ENCODE assay signal across 18 cellular contexts in genomic region chr2:46634905-46635304, GRCh38. TPM values are rescaled to one million over a fixed set of nuclear protein-coding genes. Genes with fewer than 3 reads are reported as not detected.
A peak's percentile ranks its signal among the peaks of the same experiment; 100 is the strongest.
DNase-seq lines count a peak whose midpoint lies in the region; ATAC-seq, FAIRE-seq and TF ChIP-seq lines count a peak whose summit lies in the region.
"Had no signal": no experiment of that assay in that cellular context is flagged by ENCODE, and none has a peak within 500 bp of the region (broad histone marks: within the 10 kb centered on the region; RNA-seq: fewer than 3 reads in every experiment).

No MANE protein-coding gene starts in this region.

- CTCF ChIA-PET in K562 (lab: Yijun Ruan, JAX; ENCODE audit: low intra/inter-chr PET ratio), result no interaction called here

- POLR2A ChIA-PET in K562 (lab: Yijun Ruan, JAX), result interaction anchor here (3.5 kb wide), 1 partner anchor 11 kb away, joined by 11 read pairs; no protein-coding TSS in a partner anchor

- intact Hi-C loops in K562 (cut with micrococcal nuclease) (loop anchor here (5.0 kb wide), 2 partner anchors 252 to 687 kb away; no protein-coding TSS in a partner anchor), gastrocnemius medialis (cut with DNase I; ENCODE audit: low total_unique reads) (no loop called here)

- no peak for TF ChIP-seq POLR2A in K562 (conservative IDR thresholded peaks at IDR 0.05)
- no peak for TF ChIP-seq POLR2A in gastrocnemius medialis (IDR thresholded peaks at IDR 0.05)

- peaks cover 8% of the 10 kb centered on the region for H3K4me1 Mint-ChIP-seq in progenitor cell of endocrine pancreas (ENCODE audit: low read depth)

- peak overlapping the region; percentile 34 for H3K27ac Mint-ChIP-seq in progenitor cell of endocrine pancreas

- no peaks in the 10 kb centered on the region for H4K20me1 ChIP-seq in K562 (replicated peaks; ENCODE audit: control insufficient read depth, insufficient read depth, low read length)

- no peaks in the 10 kb centered on the region for H3K9me1 ChIP-seq in K562 (ENCODE audit: control insufficient read depth, insufficient read depth, low read length)

- H3K9ac ChIP-seq in K562 (ENCODE audit: insufficient read depth in 1 of 2, low read depth in 2 of 2, low read length in 2 of 2), result no peak overlapping the region
- H3K9ac ChIP-seq: KMS-11, parathyroid adenoma had no signal

- no peak overlapping the region for H3K4me2 ChIP-seq in K562 (ENCODE audit: insufficient read depth, low read length)
- H3K4me2 ChIP-seq: KMS-11 had no signal

- FAIRE-seq in K562 (lab: Jason Lieb, UNC), result no peak
- FAIRE-seq: kidney had no signal

- no peak overlapping the region for H3K4me3 Mint-ChIP-seq in progenitor cell of endocrine pancreas (ENCODE audit: low read depth)

- H3K4me1 ChIP-seq in K562 (replicated peaks in 1 of 2; ENCODE audit: control insufficient read depth in 2 of 2, insufficient read depth in 2 of 2, low read length in 2 of 2), result no peaks in the 10 kb centered on the region
- H3K4me1 ChIP-seq in gastrocnemius medialis, result no peaks in the 10 kb centered on the region
- H3K4me1 ChIP-seq: parathyroid adenoma had no signal

- H3K9me3 ChIP-seq in K562 (replicated peaks; ENCODE audit: control insufficient read depth, insufficient read depth, low read depth, low read length) (no peaks in the 10 kb centered on the region), gastrocnemius medialis (no peaks in the 10 kb centered on the region)

- no peaks in the 10 kb centered on the region for H3K27me3 Mint-ChIP-seq in progenitor cell of endocrine pancreas

- no peak overlapping the region for H3K27ac ChIP-seq in K562 (ENCODE audit: extremely low read depth, low read depth, low read length)
- no peak overlapping the region for H3K27ac ChIP-seq in gastrocnemius medialis
- H3K27ac ChIP-seq: dorsolateral prefrontal cortex, KMS-11, parathyroid adenoma, skin epidermis had no signal

- no peaks in the 10 kb centered on the region for H3K27me3 ChIP-seq in K562 (ENCODE audit: control insufficient read depth in 2 of 2, insufficient read depth in 2 of 2, low read length in 2 of 2)
- no peaks in the 10 kb centered on the region for H3K27me3 ChIP-seq in gastrocnemius medialis
- H3K27me3 ChIP-seq: dorsolateral prefrontal cortex had no signal

- no peak overlapping the region for H2AFZ ChIP-seq in K562 (ENCODE audit: low read depth, low read length)
- H2AFZ ChIP-seq: parathyroid adenoma had no signal

- no peak for DNase-seq in activated CD4-positive, CD25-positive, alpha-beta regulatory T cell treated with anti-CD3 and anti-CD28 coated beads, Interleukin-2, amount 50 U/mL, for 72 hours
- DNase-seq in HT-29 (ENCODE audit: low spot score), result peak; percentile 25
- no peak for DNase-seq in K562 (ENCODE audit: extremely low read depth in 1 of 4, low spot score in 3 of 4)
- DNase-seq in progenitor cell of endocrine pancreas (ENCODE audit: low spot score, unreplicated experiment), result no peak
- DNase-seq in gastrocnemius medialis, result no peak
- DNase-seq in AML-193 (lab: John Stamatoyannopoulos, UW), result no peak
- no peak for DNase-seq in NCI-H2029 treated with DMSO at 0.1 percent for 48 hours (lab: John Stamatoyannopoulos, UW)
- DNase-seq: activated CD4-positive, alpha-beta T cell treated with anti-CD3 and anti-CD28 coated beads, Interleukin-2, amount 50 U/mL, for 48 hours; dorsolateral prefrontal cortex; HCEC 1CT; kidney; NCI-H1417; NCI-H345; Right ventricle myocardium superior had no signal

- H3K36me3 ChIP-seq in K562 (ENCODE audit: control insufficient read depth, insufficient read depth, low read length) (no peaks in the 10 kb centered on the region), gastrocnemius medialis (no peaks in the 10 kb centered on the region)

- TF ChIP-seq CTCF in K562 (IDR thresholded peaks at IDR 0.05 in 2 of 3, conservative IDR thresholded peaks at IDR 0.05 in 1 of 3; ENCODE audit: insufficient read depth in 2 of 3, low read depth in 1 of 3, low read length in 3 of 3), result no peak
- no peak for TF ChIP-seq CTCF in progenitor cell of endocrine pancreas (IDR thresholded peaks at IDR 0.05; ENCODE audit: unreplicated experiment)
- TF ChIP-seq CTCF in gastrocnemius medialis (IDR thresholded peaks at IDR 0.05 in 4 of 5, conservative IDR thresholded peaks at IDR 0.05 in 1 of 5), result no peak

- H3K9me3 Mint-ChIP-seq in progenitor cell of endocrine pancreas (ENCODE audit: low read depth), result no peaks in the 10 kb centered on the region

- no peak for TF ChIP-seq EP300 in K562 (IDR thresholded peaks at IDR 0.05; ENCODE audit: low read length)

- no peak overlapping the region for H3K4me3 ChIP-seq in K562
- H3K4me3 ChIP-seq in gastrocnemius medialis, result no peak overlapping the region
- H3K4me3 ChIP-seq: dorsolateral prefrontal cortex, skin epidermis had no signal

- no peaks in the 10 kb centered on the region for H3K79me2 ChIP-seq in K562 (ENCODE audit: control insufficient read depth, insufficient read depth, low read length)
- H3K79me2 ChIP-seq: parathyroid adenoma had no signal

- no peak for TF ChIP-seq RAD21 in K562 (CRISPR knock-in tag; conservative IDR thresholded peaks at IDR 0.05 in 1 of 2, IDR thresholded peaks at IDR 0.05 in 1 of 2)

- no TSS peak for BruUV-seq in K562 (replicated peaks; lab: Mats Ljungman, UMichigan)

- H3K36me3 Mint-ChIP-seq in progenitor cell of endocrine pancreas (ENCODE audit: insufficient read depth), result peaks cover 5% of the 10 kb centered on the region

- WGBS in K562 (ENCODE audit: insufficient coverage, low coverage, missing lambda C conversion rate), result 38% methylated on average over 2 of the region's 2 CpGs

- ATAC-seq in activated CD4-positive, CD25-positive, alpha-beta regulatory T cell treated with anti-CD3 and anti-CD28 coated beads, Interleukin-2, amount 50 U/mL, for 24 hours, result peak; percentile 53 to 69
- ATAC-seq in K562, result peak; percentile 49; the same call in 1 of the 3 replicates
- no peak for ATAC-seq in gastrocnemius medialis

- in situ Hi-C loops in K562 (cut with MboI) (no loop called here), gastrocnemius medialis (cut with MboI; ENCODE audit: low sequenced_read_pairs in 4 of 4) (loop anchor here (5.0 to 25.0 kb wide), 3 partner anchors 252 to 648 kb away; no protein-coding TSS in a partner anchor)

RNA-seq across cellular contexts. Expression of gene CRIPT, which starts 17.9 kb away (rescaled TPM):
- total RNA-seq in HT-29 (2014; rRNA removed; shearing (Covaris generic)), result 5.0 TPM in 2 replicates
- total RNA-seq in K562 (2011; cell fraction: chromatin; rRNA removed; ENCODE audit: low replicate concordance), result 5.1 and 13.1 TPM in 2 replicates
- total RNA-seq in K562 (2011; cell fraction: nucleolus; rRNA removed), result 2.9 and 3.3 TPM in 2 replicates
- 8.1 and 16.0 TPM in 2 replicates for total RNA-seq in K562 (2011; cell fraction: nucleoplasm; rRNA removed)
- total RNA-seq in K562 (2014; rRNA removed) (5.6 and 6.9 TPM in 2 replicates), K562 (2014; rRNA removed; fragmentation: Illumina TruSeq; extraction: Trizol) (15.7 and 17.5 TPM in 2 replicates), K562 (2015; rRNA removed; fragmentation: Illumina TruSeq; extraction: Trizol) (8.3 and 10.5 TPM in 2 replicates), K562 (2021) (11.6 and 12.0 TPM in 2 replicates), progenitor cell of endocrine pancreas (20.3 and 22.9 TPM in 2 replicates), gastrocnemius medialis (10 to 100 TPM; 11.9 to 21.4 (median 16.2) TPM)
- polyA plus RNA-seq in K562 (2011; rRNA removed) (9.7 and 13.6 TPM in 2 replicates), K562 (2014; fragmentation: Illumina TruSeq; extraction: Trizol) (11.9 and 12.8 TPM in 2 replicates), K562 (2014; fragmentation: Nextera tagmentation; extraction: Ambion mirVana) (10 to 100 TPM; 29.1 to 33.9 TPM), K562 (2014; rRNA removed) (10.2 and 11.1 TPM in 2 replicates)
- polyA plus RNA-seq in K562 (2011; cell fraction: cytosol; rRNA removed), result 1.6 and 4.8 TPM in 2 replicates
- polyA plus RNA-seq in K562 (2011; cell fraction: nucleus; rRNA removed), result 1.6 and 2.6 TPM in 2 replicates
- 12.3 and 19.7 TPM in 2 replicates for polyA plus RNA-seq in K562 (2012)
- 8.3 and 9.6 TPM in 2 replicates for polyA minus RNA-seq in K562 (2011; rRNA and poly(A)+ RNA removed)
- 2.6 and 5.5 TPM in 2 replicates for polyA minus RNA-seq in K562 (2011; cell fraction: cytosol; rRNA and poly(A)+ RNA removed)
- 4.3 and 6.3 TPM in 2 replicates for polyA minus RNA-seq in K562 (2011; cell fraction: nucleus; rRNA and poly(A)+ RNA removed)

RNA-seq across cellular contexts. Expression of gene PIGF, which starts 18.1 kb away (rescaled TPM):
- total RNA-seq in HT-29 (2014; rRNA removed; shearing (Covaris generic)), result 4.7 and 7.6 TPM in 2 replicates
- total RNA-seq in K562 (2011; cell fraction: chromatin; rRNA removed; ENCODE audit: low replicate concordance), result 38.1 and 70.8 TPM in 2 replicates
- total RNA-seq in K562 (2011; cell fraction: nucleolus; rRNA removed), result 27.5 and 34.0 TPM in 2 replicates
- 49.3 and 65.3 TPM in 2 replicates for total RNA-seq in K562 (2011; cell fraction: nucleoplasm; rRNA removed)
- 10.9 and 14.0 TPM in 2 replicates for total RNA-seq in K562 (2014; rRNA removed)
- total RNA-seq in K562 (2014; rRNA removed; fragmentation: Illumina TruSeq; extraction: Trizol), result 27.1 and 28.9 TPM in 2 replicates
- total RNA-seq in K562 (2015; rRNA removed; fragmentation: Illumina TruSeq; extraction: Trizol), result 16.9 and 17.3 TPM in 2 replicates
- 22.9 TPM in 2 replicates for total RNA-seq in K562 (2021)
- polyA plus RNA-seq in K562 (2011; rRNA removed), result 74.6 and 77.6 TPM in 2 replicates
- 13.9 and 37.9 TPM in 2 replicates for polyA plus RNA-seq in K562 (2011; cell fraction: cytosol; rRNA removed)
- polyA plus RNA-seq in K562 (2011; cell fraction: nucleus; rRNA removed), result 37.5 and 52.6 TPM in 2 replicates
- polyA plus RNA-seq in K562 (2012), result 23.5 and 26.5 TPM in 2 replicates
- 23.5 and 24.2 TPM in 2 replicates for polyA plus RNA-seq in K562 (2014; fragmentation: Illumina TruSeq; extraction: Trizol)
- polyA plus RNA-seq in K562 (2014; fragmentation: Nextera tagmentation; extraction: Ambion mirVana), result 10 to 100 TPM; 82.3 to 83.9 TPM
- 21.9 and 33.0 TPM in 2 replicates for polyA plus RNA-seq in K562 (2014; rRNA removed)
- polyA minus RNA-seq in K562 (2011; rRNA and poly(A)+ RNA removed), result 36.3 and 37.4 TPM in 2 replicates
- 12.1 and 13.9 TPM in 2 replicates for polyA minus RNA-seq in K562 (2011; cell fraction: cytosol; rRNA and poly(A)+ RNA removed)
- 37.8 and 57.2 TPM in 2 replicates for polyA minus RNA-seq in K562 (2011; cell fraction: nucleus; rRNA and poly(A)+ RNA removed)
- total RNA-seq in progenitor cell of endocrine pancreas, result 37.6 and 37.8 TPM in 2 replicates
- total RNA-seq in gastrocnemius medialis, result 10 to 100 TPM in 2 of 4 donors, 1 to 10 TPM in 2; 6.0 to 18.5 (median 10.1) TPM

Comparison
In these comparisons a context has a peak if more than half of its experiments do, and no peak if none do; other contexts are left out.
1. ATAC-seq: peak in activated CD4-positive, CD25-positive, alpha-beta regulatory T cell treated with anti-CD3 and anti-CD28 coated beads, Interleukin-2, amount 50 U/mL, for 24 hours (2 of 2) and K562 (single experiment); none in gastrocnemius medialis (0 of 2).